ENCODE assay signal across 20 cellular contexts in genomic region chr21:39634507-39634906, GRCh38. TPM values are rescaled to one million over a fixed set of nuclear protein-coding genes. Genes with fewer than 3 reads are reported as not detected.
"Had no signal": no experiment of that assay in that cellular context is flagged by ENCODE, and none has a peak within 500 bp of the region (broad histone marks: within the 10 kb centered on the region; RNA-seq: fewer than 3 reads in every experiment).

No MANE protein-coding gene starts in this region.

- H3K4me1 ChIP-seq: left lung had no signal

- DNase-seq: activated CD4-positive, alpha-beta T cell treated with anti-CD3 and anti-CD28 coated beads for 4 hours; activated CD8-positive, alpha-beta memory T cell treated with anti-CD3 and anti-CD28 coated beads, Interleukin-2, amount 50 U/mL, for 4 hours; activated CD8-positive, alpha-beta T cell treated with anti-CD3 and anti-CD28 coated beads, Interleukin-2, amount 10 ng/mL, durations not matched to agents 7 days and 5 days; activated gamma-delta T cell; activated naive CD8-positive, alpha-beta T cell treated with anti-CD3 and anti-CD28 coated beads, Interleukin-2, amount 10 ng/mL, durations not matched to agents 7 days and 5 days; activated T-cell treated with anti-CD3 and anti-CD28 coated beads, Interleukin-2, amount 50 U/mL, for 72 hours; anterior cingulate cortex; dermis blood vessel endothelial cell; endodermal cell; erythroblast; left lung; mucosa of descending colon; naive thymus-derived CD8-positive, alpha-beta T cell; retina; stimulated activated naive CD8-positive, alpha-beta T cell treated with anti-CD3 and anti-CD28 coated beads, Interleukin-15, Interleukin-2, amounts not matched to agents 100 U/mL and 50 U/mL, for 24 hours had no signal

- H3K4me3 ChIP-seq: left lung, mucosa of descending colon had no signal

- H3K36me3 ChIP-seq: left lung, neutrophil had no signal

- H3K9me3 ChIP-seq: left lung, mucosa of descending colon, neutrophil had no signal

- H3K27ac ChIP-seq: left lung, neutrophil, VCaP had no signal

- ATAC-seq: activated CD8-positive, alpha-beta T cell treated with anti-CD3 and anti-CD28 coated beads, Interleukin-2, amount 10 ng/mL, durations not matched to agents 7 days and 5 days; activated T-cell treated with anti-CD3 and anti-CD28 coated beads, Interleukin-2, amount 50 U/mL, for 72 hours; mucosa of descending colon; naive thymus-derived CD8-positive, alpha-beta T cell; stimulated activated naive CD8-positive, alpha-beta T cell treated with anti-CD3 and anti-CD28 coated beads, Interleukin-15, Interleukin-2, amounts not matched to agents 100 U/mL and 50 U/mL, for 24 hours had no signal

RNA-seq across cellular contexts. Expression of gene B3GALT5, which starts 21.8 kb away (rescaled TPM):
- total RNA-seq: activated CD8-positive, alpha-beta T cell treated with anti-CD3 and anti-CD28 coated beads, Interleukin-2, amount 10 ng/mL, durations not matched to agents 7 days and 5 days; activated naive CD8-positive, alpha-beta T cell treated with anti-CD3 and anti-CD28 coated beads, Interleukin-2, amount 10 ng/mL, durations not matched to agents 7 days and 5 days; activated T-cell treated with anti-CD3 and anti-CD28 coated beads, Interleukin-2, amount 50 U/mL, for 72 hours; mammary epithelial cell; naive thymus-derived CD8-positive, alpha-beta T cell; T-helper 1 cell treated with Interleukin-12 subunit alpha and Interleukin-12 subunit beta and Interleukin-4 antibody, amounts not matched to agents 30 ng/mL and 1 ng/mL, for 36 hours had no signal
- polyA plus RNA-seq: keratinocyte; mammary epithelial cell; naive thymus-derived CD8-positive, alpha-beta T cell had no signal
